In the genomic region with DNA sequence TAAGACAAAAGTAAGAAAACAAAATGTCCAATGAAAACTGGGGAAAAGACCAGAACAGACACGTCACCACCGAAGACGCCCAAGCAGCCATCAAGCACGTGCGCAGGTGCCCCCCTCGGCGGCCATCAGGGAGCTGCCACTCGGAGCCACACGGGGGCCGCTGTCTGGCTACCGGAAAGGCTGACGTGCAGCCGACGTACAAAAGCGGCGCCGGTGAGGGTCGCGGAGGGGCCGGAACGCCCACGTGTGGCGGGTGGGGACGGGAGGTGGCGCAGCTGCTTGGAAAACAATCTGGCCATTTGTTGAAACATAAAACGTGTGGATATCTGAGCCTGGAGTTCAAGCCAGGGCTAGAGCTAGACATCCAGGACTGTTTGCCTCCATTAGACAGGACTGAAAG, we compare ENCODE assay signal across 1 cellular context.
TF ChIP-seq lines count a peak whose summit lies in the region.

No MANE protein-coding gene starts in this region.

TF ChIP-seq in SK-N-SH treated with all-trans-retinoic acid at 6 μM for 48 hours, 23 proteins besides CTCF, POLR2A, EP300 and RAD21 (continued from another document):
- TF ChIP-seq, protein P1, sequence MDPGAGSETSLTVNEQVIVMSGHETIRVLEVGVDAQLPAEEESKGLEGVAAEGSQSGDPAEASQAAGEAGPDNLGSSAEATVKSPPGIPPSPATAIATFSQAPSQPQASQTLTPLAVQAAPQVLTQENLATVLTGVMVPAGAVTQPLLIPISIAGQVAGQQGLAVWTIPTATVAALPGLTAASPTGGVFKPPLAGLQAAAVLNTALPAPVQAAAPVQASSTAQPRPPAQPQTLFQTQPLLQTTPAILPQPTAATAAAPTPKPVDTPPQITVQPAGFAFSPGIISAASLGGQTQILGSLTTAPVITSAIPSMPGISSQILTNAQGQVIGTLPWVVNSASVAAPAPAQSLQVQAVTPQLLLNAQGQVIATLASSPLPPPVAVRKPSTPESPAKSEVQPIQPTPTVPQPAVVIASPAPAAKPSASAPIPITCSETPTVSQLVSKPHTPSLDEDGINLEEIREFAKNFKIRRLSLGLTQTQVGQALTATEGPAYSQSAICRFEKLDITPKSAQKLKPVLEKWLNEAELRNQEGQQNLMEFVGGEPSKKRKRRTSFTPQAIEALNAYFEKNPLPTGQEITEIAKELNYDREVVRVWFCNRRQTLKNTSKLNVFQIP (CRISPR knock-in tag; IDR thresholded peaks at IDR 0.05; ENCODE audit: borderline replicate concordance, low read depth) = no peak
- TF ChIP-seq BACH2 (CRISPR knock-in tag; IDR thresholded peaks at IDR 0.05; ENCODE audit: borderline replicate concordance) = no peak
- no peak for TF ChIP-seq OSR1 (CRISPR knock-in tag; IDR thresholded peaks at IDR 0.05)
- TF ChIP-seq ZNF70 (CRISPR knock-in tag; IDR thresholded peaks at IDR 0.05) = no peak
- no peak for TF ChIP-seq ISL1 (CRISPR knock-in tag; IDR thresholded peaks at IDR 0.05)
- TF ChIP-seq, protein P2, sequence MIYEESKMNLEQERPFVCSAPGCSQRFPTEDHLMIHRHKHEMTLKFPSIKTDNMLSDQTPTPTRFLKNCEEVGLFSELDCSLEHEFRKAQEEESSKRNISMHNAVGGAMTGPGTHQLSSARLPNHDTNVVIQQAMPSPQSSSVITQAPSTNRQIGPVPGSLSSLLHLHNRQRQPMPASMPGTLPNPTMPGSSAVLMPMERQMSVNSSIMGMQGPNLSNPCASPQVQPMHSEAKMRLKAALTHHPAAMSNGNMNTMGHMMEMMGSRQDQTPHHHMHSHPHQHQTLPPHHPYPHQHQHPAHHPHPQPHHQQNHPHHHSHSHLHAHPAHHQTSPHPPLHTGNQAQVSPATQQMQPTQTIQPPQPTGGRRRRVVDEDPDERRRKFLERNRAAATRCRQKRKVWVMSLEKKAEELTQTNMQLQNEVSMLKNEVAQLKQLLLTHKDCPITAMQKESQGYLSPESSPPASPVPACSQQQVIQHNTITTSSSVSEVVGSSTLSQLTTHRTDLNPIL (CRISPR knock-in tag; IDR thresholded peaks at IDR 0.05; ENCODE audit: low read depth) = no peak
- TF ChIP-seq SNAI2 (CRISPR knock-in tag; IDR thresholded peaks at IDR 0.05) = no peak
